Comparison of ENCODE assay signal across 16 cellular contexts in the genomic region with DNA sequence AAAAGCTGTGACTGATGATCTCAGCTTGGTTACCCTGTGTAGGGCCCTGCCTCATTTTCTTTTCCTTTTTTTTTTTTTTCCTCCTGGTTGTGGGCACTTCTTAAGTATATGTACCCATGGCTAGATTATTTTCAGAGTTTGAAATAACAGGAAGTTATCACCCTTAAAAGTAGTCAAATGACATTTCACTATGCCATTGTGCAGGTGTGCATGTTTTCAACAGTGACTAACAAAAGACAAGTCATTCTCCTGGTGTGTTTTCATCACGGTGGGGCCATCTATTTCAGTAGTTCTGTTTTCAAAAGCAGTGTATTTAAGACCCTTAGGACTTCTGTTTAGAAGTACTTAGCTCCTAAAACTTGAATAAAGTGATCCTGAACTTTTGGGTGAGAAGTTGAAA. TPM values are rescaled to one million over a fixed set of nuclear protein-coding genes. Genes with fewer than 3 reads are reported as not detected.
DNase-seq lines count a peak whose midpoint lies in the region; ATAC-seq and TF ChIP-seq lines count a peak whose summit lies in the region.
"Had no signal": no experiment of that assay in that cellular context is flagged by ENCODE, and none has a peak within 500 bp of the region (broad histone marks: within the 10 kb centered on the region; RNA-seq: fewer than 3 reads in every experiment).

No MANE protein-coding gene starts in this region.

- H3K4me2 ChIP-seq in SU-DHL-6 (ENCODE audit: low read depth, low read length, poor library complexity, severe bottlenecking), result peak overlapping the region; percentile 3

- peak overlapping the region in 1 of 4 donors; percentile 34 for H3K4me3 Mint-ChIP-seq in CD4-positive, CD25-positive, alpha-beta regulatory T cell
- no peak overlapping the region for H3K4me3 Mint-ChIP-seq in Calu3 (ENCODE audit: low read depth, unreplicated experiment)
- no peak overlapping the region for H3K4me3 Mint-ChIP-seq in naive thymus-derived CD4-positive, alpha-beta T cell

- H3K36me3 ChIP-seq in CD4-positive, CD25-positive, alpha-beta regulatory T cell (ENCODE audit: control insufficient read depth, insufficient read depth, low read length), result peaks cover 9% of the 10 kb centered on the region
- H3K36me3 ChIP-seq in SU-DHL-6 (ENCODE audit: low read length), result no peaks in the 10 kb centered on the region
- peaks cover 0 to 1% (median 0%) of the 10 kb centered on the region in 3 experiments for H3K36me3 ChIP-seq in naive thymus-derived CD4-positive, alpha-beta T cell (ENCODE audit: control insufficient read depth in 2 of 3, insufficient read depth in 3 of 3, low read length in 3 of 3)
- H3K36me3 ChIP-seq: BE2C had no signal

- no peaks in the 10 kb centered on the region for H4K20me1 ChIP-seq in SU-DHL-6 (ENCODE audit: low read depth, low read length)

- BruUV-seq in Calu3 (replicated peaks; lab: Mats Ljungman, UMichigan), result no TSS peak

- no peaks in the 10 kb centered on the region for H3F3A ChIP-seq in SU-DHL-6 (ENCODE audit: insufficient read depth)

- peaks cover 5 to 27% (median 15%) of the 10 kb centered on the region in 4 donors for H3K4me1 Mint-ChIP-seq in CD4-positive, CD25-positive, alpha-beta regulatory T cell
- H3K4me1 Mint-ChIP-seq in Calu3 (ENCODE audit: low read depth, unreplicated experiment), result no peaks in the 10 kb centered on the region
- H3K4me1 Mint-ChIP-seq in naive thymus-derived CD4-positive, alpha-beta T cell, result peaks cover 0 to 29% (median 17%) of the 10 kb centered on the region in 7 donors

- H3K4me3 ChIP-seq in CD4-positive, CD25-positive, alpha-beta regulatory T cell (ENCODE audit: low read depth, low read length), result no peak overlapping the region
- H3K4me3 ChIP-seq in SU-DHL-6 (ENCODE audit: insufficient read depth, low read length, poor library complexity, severe bottlenecking), result no peak overlapping the region
- H3K4me3 ChIP-seq in naive thymus-derived CD4-positive, alpha-beta T cell (ENCODE audit: low read length), result no peak overlapping the region

- H3K9me3 Mint-ChIP-seq in CD4-positive, CD25-positive, alpha-beta regulatory T cell, result no peaks in the 10 kb centered on the region
- H3K9me3 Mint-ChIP-seq in Calu3 (ENCODE audit: low read depth, unreplicated experiment), result no peaks in the 10 kb centered on the region
- H3K9me3 Mint-ChIP-seq in naive thymus-derived CD4-positive, alpha-beta T cell, result no peaks in the 10 kb centered on the region

- no peaks in the 10 kb centered on the region for H3K27me3 ChIP-seq in CD4-positive, CD25-positive, alpha-beta regulatory T cell (ENCODE audit: control insufficient read depth, insufficient read depth, low read length)
- no peaks in the 10 kb centered on the region for H3K27me3 ChIP-seq in SU-DHL-6 (ENCODE audit: low read length)
- H3K27me3 ChIP-seq in naive thymus-derived CD4-positive, alpha-beta T cell (ENCODE audit: control insufficient read depth in 2 of 2, insufficient read depth in 2 of 2, low read length in 2 of 2), result no peaks in the 10 kb centered on the region
- H3K27me3 ChIP-seq: BE2C had no signal

- intact Hi-C loops in Calu3 (cut with micrococcal nuclease; ENCODE audit: unreplicated experiment), result no loop called here
- intact Hi-C loops in naive thymus-derived CD4-positive, alpha-beta T cell (cut with micrococcal nuclease), result no loop called here

- H3K9me2 ChIP-seq in SU-DHL-6 (replicated peaks; ENCODE audit: insufficient read depth, low read length), result no peaks in the 10 kb centered on the region

- H3K9ac ChIP-seq in SU-DHL-6 (ENCODE audit: low read length), result no peak overlapping the region

- no peaks in the 10 kb centered on the region for H3K9me3 ChIP-seq in CD4-positive, CD25-positive, alpha-beta regulatory T cell (ENCODE audit: control insufficient read depth in 2 of 2, low read length in 2 of 2)
- H3K9me3 ChIP-seq in SU-DHL-6 (ENCODE audit: insufficient read depth, low read length), result no peaks in the 10 kb centered on the region
- H3K9me3 ChIP-seq in naive thymus-derived CD4-positive, alpha-beta T cell (ENCODE audit: control insufficient read depth in 2 of 3, low read length in 3 of 3), result no peaks in the 10 kb centered on the region
- H3K9me3 ChIP-seq: BE2C had no signal

- H3K79me2 ChIP-seq in SU-DHL-6 (ENCODE audit: insufficient read depth, low read length), result no peaks in the 10 kb centered on the region

- DNase-seq in activated CD4-positive, CD25-positive, alpha-beta regulatory T cell treated with anti-CD3 and anti-CD28 coated beads, Interleukin-2, amount 50 U/mL, for 72 hours, result no peak
- DNase-seq in CD4-positive, CD25-positive, alpha-beta regulatory T cell, result peak in 1 of 3 donors; percentile 68
- DNase-seq in germinal center (ENCODE audit: low spot score) (peak; percentile 37), Calu3 (no peak), caudate nucleus (lab: John Stamatoyannopoulos, UW) (no peak)
- no peak for DNase-seq in naive thymus-derived CD4-positive, alpha-beta T cell
- DNase-seq: BE2C, NCI-H1417 treated with DMSO at 0.1 percent for 48 hours, NCI-H1930, NCI-H2171, NCI-H446 treated with DMSO at 0.1 percent for 48 hours, NCI-H748 treated with DMSO at 0.1 percent for 48 hours had no signal

- H2AFZ ChIP-seq in SU-DHL-6 (ENCODE audit: low read depth, low read length, severe bottlenecking), result no peak overlapping the region

- no peaks in the 10 kb centered on the region for H3K27me3 Mint-ChIP-seq in CD4-positive, CD25-positive, alpha-beta regulatory T cell
- no peaks in the 10 kb centered on the region for H3K27me3 Mint-ChIP-seq in Calu3 (ENCODE audit: unreplicated experiment)
- H3K27me3 Mint-ChIP-seq in naive thymus-derived CD4-positive, alpha-beta T cell, result no peaks in the 10 kb centered on the region

- POLR2A ChIA-PET in naive thymus-derived CD4-positive, alpha-beta T cell (lab: Charles Lee), result no interaction called here

- CTCF ChIA-PET in Calu3 (lab: Charles Lee), result interaction anchor here (0.7 kb wide), 1 partner anchor 19 kb away, joined by 3 read pairs; no protein-coding TSS in a partner anchor
- CTCF ChIA-PET in naive thymus-derived CD4-positive, alpha-beta T cell (lab: Charles Lee), result interaction anchor here (1.9 kb wide), 1 partner anchor 9 kb away, joined by 5 read pairs; no protein-coding TSS in a partner anchor

- peaks cover 22% of the 10 kb centered on the region for H3K36me3 Mint-ChIP-seq in CD4-positive, CD25-positive, alpha-beta regulatory T cell
- H3K36me3 Mint-ChIP-seq in Calu3 (ENCODE audit: insufficient read depth, unreplicated experiment), result peaks cover 15% of the 10 kb centered on the region
- H3K36me3 Mint-ChIP-seq in naive thymus-derived CD4-positive, alpha-beta T cell, result peaks cover 0 to 14% (median 5%) of the 10 kb centered on the region in 5 donors

- TF ChIP-seq CTCF in SU-DHL-6 (IDR thresholded peaks at IDR 0.05; ENCODE audit: insufficient read depth, low read length, poor library complexity, severe bottlenecking) (no peak), Calu3 (IDR thresholded peaks at IDR 0.05; ENCODE audit: unreplicated experiment) (no peak)

- peak; percentile 76 to 80 for ATAC-seq in activated CD4-positive, CD25-positive, alpha-beta regulatory T cell treated with anti-CD3 and anti-CD28 coated beads, Interleukin-2, amount 50 U/mL, for 24 hours
- ATAC-seq in CD4-positive, CD25-positive, alpha-beta regulatory T cell (ENCODE audit: low read depth in 2 of 2), result peak; percentile 50
- no peak for ATAC-seq in naive thymus-derived CD4-positive, alpha-beta T cell

- H3K27ac Mint-ChIP-seq in CD4-positive, CD25-positive, alpha-beta regulatory T cell, result peak overlapping the region; percentile 33 to 68 (median 52)
- H3K27ac Mint-ChIP-seq in Calu3 (ENCODE audit: unreplicated experiment), result no peak overlapping the region
- peak overlapping the region in 3 of 9 donors; percentile 3 to 45 (median 41) for H3K27ac Mint-ChIP-seq in naive thymus-derived CD4-positive, alpha-beta T cell

- H3K27ac ChIP-seq in CD4-positive, CD25-positive, alpha-beta regulatory T cell (ENCODE audit: insufficient read depth, low read length, poor library complexity, severe bottlenecking), result no peak overlapping the region
- H3K27ac ChIP-seq in SU-DHL-6 (ENCODE audit: low read depth, low read length) (peak overlapping the region; percentile 36; the same call in 1 of the 2 replicates), caudate nucleus (ENCODE audit: low read depth, low read length) (no peak overlapping the region)
- no peak overlapping the region for H3K27ac ChIP-seq in naive thymus-derived CD4-positive, alpha-beta T cell (ENCODE audit: low read depth, low read length)
- H3K27ac ChIP-seq: 22Rv1 had no signal

- peaks cover 4% of the 10 kb centered on the region for H3K4me1 ChIP-seq in CD4-positive, CD25-positive, alpha-beta regulatory T cell (ENCODE audit: control insufficient read depth, insufficient read depth, low read length, poor library complexity, severe bottlenecking)
- H3K4me1 ChIP-seq in naive thymus-derived CD4-positive, alpha-beta T cell (ENCODE audit: control insufficient read depth in 2 of 2, insufficient read depth in 2 of 2, low read length in 2 of 2), result no peaks in the 10 kb centered on the region
- H3K4me1 ChIP-seq: BE2C had no signal

RNA-seq across cellular contexts. Expression of gene GABARAPL1, which starts 15.0 kb away (rescaled TPM):
- total RNA-seq in CD4-positive, CD25-positive, alpha-beta regulatory T cell, result 170 TPM
- polyA plus RNA-seq in CD4-positive, CD25-positive, alpha-beta regulatory T cell, result 10 to 100 TPM; 19.4 to 21.8 (median 19.7) TPM
- total RNA-seq in Calu3 (2022), result 54.8 and 61.0 TPM in 2 replicates
- 100 to 1,000 TPM in 2 of 5 experiments, 10 to 100 TPM in 2, 1 to 10 TPM in 1; 3.7 to 165 (median 29.4) TPM for total RNA-seq in naive thymus-derived CD4-positive, alpha-beta T cell
- polyA plus RNA-seq in naive thymus-derived CD4-positive, alpha-beta T cell, result 10 to 100 TPM; 14.7 to 14.9 TPM

RNA-seq across cellular contexts. Expression of gene TMEM52B, which starts 48.8 kb away (rescaled TPM):
- not detected for total RNA-seq in CD4-positive, CD25-positive, alpha-beta regulatory T cell
- not detected for polyA plus RNA-seq in CD4-positive, CD25-positive, alpha-beta regulatory T cell
- not detected in 2 replicates for total RNA-seq in Calu3 (2022)
- under 1 TPM in 1 of 5 experiments, not detected in 4; 0.47 TPM for total RNA-seq in naive thymus-derived CD4-positive, alpha-beta T cell
- not detected for polyA plus RNA-seq in naive thymus-derived CD4-positive, alpha-beta T cell
- total RNA-seq: H1 had no signal
- polyA plus RNA-seq: H1 had no signal

RNA-seq across cellular contexts. Expression of gene OLR1, which starts 55.7 kb away (rescaled TPM):
- not detected for total RNA-seq in CD4-positive, CD25-positive, alpha-beta regulatory T cell
- polyA plus RNA-seq in CD4-positive, CD25-positive, alpha-beta regulatory T cell, result not detected
- not detected in 2 replicates for total RNA-seq in Calu3 (2022)
- total RNA-seq in naive thymus-derived CD4-positive, alpha-beta T cell, result 1 to 10 TPM in 2 of 5 experiments, not detected in 3; 3.1 to 4.0 TPM
- not detected for polyA plus RNA-seq in naive thymus-derived CD4-positive, alpha-beta T cell
- total RNA-seq: H1 had no signal
- polyA plus RNA-seq: H1 had no signal
